In genomic region chr3:80533553-80533952, GRCh38 we compare ENCODE assay signal across 18 cellular contexts.
A peak's percentile ranks its signal among the peaks of the same experiment; 100 is the strongest.
DNase-seq lines count a peak whose midpoint lies in the region; ATAC-seq, FAIRE-seq and TF ChIP-seq lines count a peak whose summit lies in the region.
"Had no signal": no experiment of that assay in that cellular context is flagged by ENCODE, and none has a peak within 500 bp of the region (broad histone marks: within the 10 kb centered on the region; RNA-seq: fewer than 3 reads in every experiment).

No MANE protein-coding gene starts in this region.

- no peak overlapping the region for H3K27ac ChIP-seq in A673 (ENCODE audit: low read depth, low read length, poor library complexity, severe bottlenecking)
- H3K27ac ChIP-seq: Peyer's patch had no signal

- FAIRE-seq in bronchial epithelial cell (lab: Jason Lieb, UNC), result no peak
- FAIRE-seq: D721Med, HTR-8/SVneo had no signal

- no peak for TF ChIP-seq CTCF in bronchial epithelial cell (IDR thresholded peaks at IDR 0.05; ENCODE audit: insufficient read depth, low read length, severe bottlenecking)
- TF ChIP-seq CTCF in A673 (conservative IDR thresholded peaks at IDR 0.05; ENCODE audit: low read depth, low read length), result no peak

- no peak overlapping the region for H3K4me3 ChIP-seq in bronchial epithelial cell (ENCODE audit: low read depth, low read length)
- H3K4me3 ChIP-seq in A673 (ENCODE audit: low read depth, low read length, poor library complexity, severe bottlenecking), result no peak overlapping the region
- H3K4me3 ChIP-seq: Peyer's patch had no signal

- POLR2A ChIA-PET in A673 (lab: Charles Lee; ENCODE audit: low non-redundant PET), result no interaction called here

- no peak for ATAC-seq in HG03432 (IDR thresholded peaks at IDR 0.05; ENCODE audit: unreplicated experiment)

- no peaks in the 10 kb centered on the region for H3K36me3 ChIP-seq in bronchial epithelial cell (ENCODE audit: control insufficient read depth, insufficient read depth, low read length)
- H3K36me3 ChIP-seq in A673 (ENCODE audit: insufficient read depth, low read length, poor library complexity, severe bottlenecking), result no peaks in the 10 kb centered on the region
- H3K36me3 ChIP-seq: Peyer's patch had no signal

- BruUV-seq in A673 (replicated peaks; lab: Mats Ljungman, UMichigan), result no TSS peak

- intact Hi-C loops in A673 (cut with micrococcal nuclease; ENCODE audit: unreplicated experiment), result no loop called here

- H3K27me3 ChIP-seq in bronchial epithelial cell (ENCODE audit: control insufficient read depth, insufficient read depth, low read length), result no peaks in the 10 kb centered on the region
- no peaks in the 10 kb centered on the region for H3K27me3 ChIP-seq in A673 (replicated peaks; ENCODE audit: insufficient read depth, low read depth, low read length, poor library complexity)
- H3K27me3 ChIP-seq: Peyer's patch had no signal

- no peaks in the 10 kb centered on the region for H3K4me1 ChIP-seq in A673 (ENCODE audit: insufficient read depth, low read length, poor library complexity, severe bottlenecking)
- H3K4me1 ChIP-seq: Peyer's patch had no signal

- CTCF ChIA-PET in A673 (lab: Charles Lee), result no interaction called here

- DNase-seq in ELR (ENCODE audit: low read depth), result peak; percentile 51
- DNase-seq in M059J (ENCODE audit: low read depth), result peak; percentile 1
- DNase-seq in bronchial epithelial cell (ENCODE audit: low read depth), result peak; percentile 81
- DNase-seq in iris pigment epithelial cell (ENCODE audit: low read depth), result peak; percentile 53
- DNase-seq in A673 (ENCODE audit: low spot score), result no peak
- DNase-seq in activated naive CD4-positive, alpha-beta T cell treated with Interleukin-2 at 50 U/mL for 16 hours, result no peak
- DNase-seq: DMS53, KG1, NCI-H1105, NCI-H2081 treated with DMSO at 0.1 percent for 48 hours, NCI-H2171 treated with DMSO at 0.1 percent for 48 hours, NCI-H524 treated with DMSO at 0.1 percent for 48 hours, NCI-H82, Peyer's patch, Right ventricle myocardium superior had no signal

- no peaks in the 10 kb centered on the region for H3K9me3 ChIP-seq in A673 (ENCODE audit: low read depth, low read length, poor library complexity, severe bottlenecking)
- H3K9me3 ChIP-seq: Peyer's patch had no signal

Comparison
In these comparisons a context has a peak if more than half of its experiments do, and no peak if none do; other contexts are left out.
1. DNase-seq: peak in ELR (single experiment), M059J (single experiment), bronchial epithelial cell (single experiment) and iris pigment epithelial cell (single experiment); none in A673 (single experiment) and activated naive CD4-positive, alpha-beta T cell treated with Interleukin-2 at 50 U/mL for 16 hours (single experiment).